In the genomic region with DNA sequence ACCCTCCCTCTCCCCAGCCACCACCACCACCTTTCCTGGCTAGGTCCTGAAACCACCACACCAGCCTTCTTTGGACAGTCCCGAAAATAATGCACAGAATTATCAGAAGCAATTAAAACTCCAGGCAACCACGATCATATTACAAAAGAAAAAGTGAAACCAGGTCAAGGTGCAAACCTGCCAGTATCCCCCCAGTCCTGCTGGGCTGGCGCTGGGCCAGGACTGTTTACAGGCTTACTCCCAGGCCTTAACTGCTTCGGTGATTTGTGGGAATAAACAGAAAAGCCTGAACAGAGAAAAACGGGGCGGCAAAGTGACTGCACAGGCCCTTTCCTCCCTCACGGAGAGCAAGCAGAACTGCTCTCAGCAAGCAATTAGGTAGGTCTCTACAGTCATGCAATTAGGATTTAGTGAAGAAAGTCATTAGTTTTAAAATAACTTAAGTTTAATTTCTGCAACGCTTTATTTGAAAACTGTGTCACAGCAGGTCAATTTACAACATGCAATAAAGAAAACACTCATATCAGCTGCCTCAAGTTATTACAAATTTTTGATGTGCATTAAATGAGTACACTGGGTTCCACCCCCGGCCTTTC, we compare ENCODE assay signal across 8 cellular contexts. TPM values are rescaled to one million over a fixed set of nuclear protein-coding genes. Genes with fewer than 3 reads are reported as not detected.
DNase-seq lines count a peak whose midpoint lies in the region; ATAC-seq, FAIRE-seq and TF ChIP-seq lines count a peak whose summit lies in the region.

No MANE protein-coding gene starts in this region.

- no peak for ATAC-seq in GM12878
- ATAC-seq in HG03135 (IDR thresholded peaks at IDR 0.05; ENCODE audit: unreplicated experiment) = no peak
- no peak for ATAC-seq in GM18909 (IDR thresholded peaks at IDR 0.05; ENCODE audit: poor library complexity, unreplicated experiment)

- FAIRE-seq in GM12878 (lab: Jason Lieb, UNC) = no peak

- in situ Hi-C loops in GM12878 (cut with MboI) = no loop called here

- no peaks in the 10 kb centered on the region for H3K9me3 ChIP-seq in GM12878 (replicated peaks; ENCODE audit: control insufficient read depth, insufficient read depth, low read length)

- BruUV-seq in GM12878 (replicated peaks; lab: Mats Ljungman, UMichigan) = TSS peak; percentile 79

- CTCF ChIA-PET in RWPE1 (lab: Yijun Ruan, JAX) (no interaction called here), GM12878 (lab: Yijun Ruan, JAX) (interaction anchor here (1.4 to 1.9 kb wide), 2 partner anchors 30 to 132 kb away, joined by 3 to 7 read pairs; no protein-coding TSS in a partner anchor)

- H2AFZ ChIP-seq in GM12878 (ENCODE audit: control insufficient read depth, low read depth, low read length) = no peak overlapping the region; the same call in none of the 2 replicates

- RAD21 ChIA-PET in GM12878 (lab: Charles Lee; ENCODE audit: unreplicated experiment) = interaction anchor here (1.3 to 3.2 kb wide), 2 partner anchors 18 to 132 kb away, joined by 5 to 10 read pairs; no protein-coding TSS in a partner anchor

- H3K4me1 ChIP-seq in GM12878 (ENCODE audit: control insufficient read depth, insufficient read depth, low read length) = peaks cover 5% of the 10 kb centered on the region; the same call in 1 of the 2 replicates

- SMC1A ChIA-PET in GM12878 (lab: Charles Lee; ENCODE audit: uncharacterized antibody, unreplicated experiment) = interaction anchor here (0.8 to 3.3 kb wide), 6 partner anchors 9 to 131 kb away, joined by 3 to 16 read pairs (median 4); no protein-coding TSS in a partner anchor

- intact Hi-C loops in GM12878 (cut with micrococcal nuclease; ENCODE audit: unreplicated experiment) = loop anchor here (5.0 kb wide), 2 partner anchors 257 to 362 kb away; no protein-coding TSS in a partner anchor

- 13% methylated on average over 9 of the region's 9 CpGs for WGBS in GM12878 (ENCODE audit: insufficient coverage, insufficient replicate concordance, low lambda C conversion rate, missing lambda C conversion rate)

- no peak for TF ChIP-seq POLR2A in GM12878 (IDR thresholded peaks at IDR 0.05; ENCODE audit: low read depth, low read length)

- no peak for TF ChIP-seq EP300 in GM12878 (IDR thresholded peaks at IDR 0.05; ENCODE audit: borderline replicate concordance in 1 of 2, control insufficient read depth in 1 of 2, low read depth in 2 of 2, low read length in 2 of 2)

- H3K4me2 ChIP-seq in GM12878 (ENCODE audit: control insufficient read depth, insufficient read depth) = peak overlapping the region; percentile 86

- POLR2A ChIA-PET in RWPE1 (lab: Yijun Ruan, JAX; ENCODE audit: low non-redundant PET) = no interaction called here
- POLR2A ChIA-PET in GM12878 (lab: Charles Lee) = interaction anchor here (0.7 kb wide), 1 partner anchor 18 kb away, joined by 4 read pairs; no protein-coding TSS in a partner anchor

- TF ChIP-seq RAD21 in GM12878 (IDR thresholded peaks at IDR 0.05; ENCODE audit: insufficient read depth, low read depth, low read length) = no peak

- no peaks in the 10 kb centered on the region for H4K20me1 ChIP-seq in GM12878 (ENCODE audit: control insufficient read depth, insufficient read depth)

- 0 out of 2 replicates have a peak, but pooled peaks cover 2% of the 10 kb centered on the region for H3K79me2 ChIP-seq in GM12878 (ENCODE audit: control insufficient read depth, insufficient read depth, low read length)

- H3K36me3 ChIP-seq in GM12878 (ENCODE audit: control insufficient read depth in 2 of 2, insufficient read depth in 2 of 2, low read length in 1 of 2) (no peaks in the 10 kb centered on the region), kidney epithelial cell (ENCODE audit: control insufficient read depth, insufficient read depth, low read length) (no peaks in the 10 kb centered on the region)

- peak; percentile 73 for DNase-seq in activated CD8-positive, alpha-beta memory T cell treated with anti-CD3 and anti-CD28 coated beads for 24 hours
- no peak for DNase-seq in activated CD8-positive, alpha-beta memory T cell treated with anti-CD3 and anti-CD28 coated beads, Interleukin-2, amount 50 U/mL, for 48 hours
- DNase-seq in RWPE1 (ENCODE audit: low spot score) (no peak), GM12878 (ENCODE audit: low read depth, low spot score) (no peak), kidney epithelial cell (ENCODE audit: low read depth) (no peak)
- peak; percentile 37 for DNase-seq in stimulated activated CD4-positive, alpha-beta T cell treated with anti-CD3 and anti-CD28 coated beads, Interleukin-4, amount 100 ng/mL, for 24 hours

- no peaks in the 10 kb centered on the region for H3K27me3 ChIP-seq in GM12878 (replicated peaks in 1 of 2; ENCODE audit: control insufficient read depth in 2 of 2, insufficient read depth in 2 of 2, low read length in 1 of 2)
- H3K27me3 ChIP-seq in kidney epithelial cell (ENCODE audit: control insufficient read depth, insufficient read depth, low read length) = no peaks in the 10 kb centered on the region

- peak overlapping the region; percentile 92 for H3K27ac ChIP-seq in RWPE1
- H3K27ac ChIP-seq in GM12878 (ENCODE audit: control insufficient read depth, insufficient read depth) = no peak overlapping the region

- TF ChIP-seq CTCF in RWPE1 (conservative IDR thresholded peaks at IDR 0.05; ENCODE audit: low read depth) = no peak
- no peak for TF ChIP-seq CTCF in GM12878 (IDR thresholded peaks at IDR 0.05 in 2 of 3, conservative IDR thresholded peaks at IDR 0.05 in 1 of 3; ENCODE audit: control insufficient read depth in 2 of 3, extremely low read depth in 1 of 3, insufficient read depth in 1 of 3, low read depth in 3 of 3, low read length in 3 of 3)
- no peak for TF ChIP-seq CTCF in kidney epithelial cell (IDR thresholded peaks at IDR 0.05; ENCODE audit: insufficient read depth, low read length, poor library complexity, severe bottlenecking)

- peak overlapping the region; percentile 53; the same call in 1 of the 2 replicates for H3K9ac ChIP-seq in GM12878 (ENCODE audit: control insufficient read depth, insufficient read depth, low read length)

- H3K4me3 ChIP-seq in GM12878 = peak overlapping the region; percentile 75
- H3K4me3 ChIP-seq in kidney epithelial cell (ENCODE audit: low read depth, low read length) = peak overlapping the region; percentile 53

TF ChIP-seq in GM12878, 131 proteins besides CTCF, POLR2A, EP300 and RAD21:
- TF ChIP-seq NKRF (conservative IDR thresholded peaks at IDR 0.05) (no peak), SMAD1 (IDR thresholded peaks at IDR 0.05; ENCODE audit: low read depth, partially characterized antibody) (peak; percentile 71), ESRRA (IDR thresholded peaks at IDR 0.05; ENCODE audit: low read length) (no peak)
- TF ChIP-seq, protein P1, sequence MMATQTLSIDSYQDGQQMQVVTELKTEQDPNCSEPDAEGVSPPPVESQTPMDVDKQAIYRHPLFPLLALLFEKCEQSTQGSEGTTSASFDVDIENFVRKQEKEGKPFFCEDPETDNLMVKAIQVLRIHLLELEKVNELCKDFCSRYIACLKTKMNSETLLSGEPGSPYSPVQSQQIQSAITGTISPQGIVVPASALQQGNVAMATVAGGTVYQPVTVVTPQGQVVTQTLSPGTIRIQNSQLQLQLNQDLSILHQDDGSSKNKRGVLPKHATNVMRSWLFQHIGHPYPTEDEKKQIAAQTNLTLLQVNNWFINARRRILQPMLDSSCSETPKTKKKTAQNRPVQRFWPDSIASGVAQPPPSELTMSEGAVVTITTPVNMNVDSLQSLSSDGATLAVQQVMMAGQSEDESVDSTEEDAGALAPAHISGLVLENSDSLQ (IDR thresholded peaks at IDR 0.05) = no peak
TF ChIP-seq in GM12878: peak in this region for 1.

RNA-seq across cellular contexts. Expression of gene HDAC4, which starts 1.3 kb away (rescaled TPM):
- total RNA-seq in GM12878 (2013; cell fraction: nucleolus; rRNA removed) = 138 and 167 TPM in 2 replicates
- total RNA-seq in GM12878 (2014; rRNA removed) = 5.8 and 6.0 TPM in 2 replicates
- 3.9 and 5.8 TPM in 2 replicates for total RNA-seq in GM12878 (2014; rRNA removed; fragmentation: Illumina TruSeq; extraction: Trizol)
- total RNA-seq in GM12878 (2021) = 15.7 and 17.7 TPM in 2 replicates
- polyA plus RNA-seq in GM12878 (2011; ENCODE audit: low read depth) = 1.0 TPM
- 2.9 and 5.3 TPM in 2 replicates for polyA plus RNA-seq in GM12878 (2011; rRNA removed)
- 7.5 and 12.2 TPM in 2 replicates for polyA plus RNA-seq in GM12878 (2011; cell fraction: cytosol; rRNA removed)
- polyA plus RNA-seq in GM12878 (2011; cell fraction: nucleus; rRNA removed) = 26.5 and 41.1 TPM in 2 replicates
- polyA plus RNA-seq in GM12878 (2012) = 2.3 and 3.9 TPM in 2 replicates
- 2.2 and 5.0 TPM in 2 replicates for polyA plus RNA-seq in GM12878 (2014; fragmentation: Illumina TruSeq; extraction: Trizol)
- under 1 TPM; 0.22 to 0.69 TPM for polyA plus RNA-seq in GM12878 (2014; fragmentation: Nextera tagmentation; extraction: Ambion mirVana)
- 3.4 and 5.5 TPM in 2 replicates for polyA plus RNA-seq in GM12878 (2014; rRNA removed)
- 1 to 10 TPM; 3.8 to 4.6 TPM for polyA plus RNA-seq in GM12878 (2016; fragmentation: Nextera tagmentation; extraction: Ambion mirVana)
- polyA minus RNA-seq in GM12878 (2011; rRNA and poly(A)+ RNA removed) = 17.0 and 28.5 TPM in 2 replicates
- polyA minus RNA-seq in GM12878 (2011; cell fraction: cytosol; rRNA and poly(A)+ RNA removed) = 11.2 and 17.8 TPM in 2 replicates
- polyA minus RNA-seq in GM12878 (2011; cell fraction: nucleus; rRNA and poly(A)+ RNA removed) = 23.5 and 53.7 TPM in 2 replicates
- total RNA-seq in kidney epithelial cell = 6.8 and 7.8 TPM in 2 replicates

Comparison
In these comparisons a context has a peak if more than half of its experiments do, and no peak if none do; other contexts are left out.
1. DNase-seq: peak in activated CD8-positive, alpha-beta memory T cell treated with anti-CD3 and anti-CD28 coated beads for 24 hours (single experiment) and stimulated activated CD4-positive, alpha-beta T cell treated with anti-CD3 and anti-CD28 coated beads, Interleukin-4, amount 100 ng/mL, for 24 hours (single experiment); none in activated CD8-positive, alpha-beta memory T cell treated with anti-CD3 and anti-CD28 coated beads, Interleukin-2, amount 50 U/mL, for 48 hours (single experiment), RWPE1 (single experiment), GM12878 (single experiment) and kidney epithelial cell (single experiment).